In the genomic region with DNA sequence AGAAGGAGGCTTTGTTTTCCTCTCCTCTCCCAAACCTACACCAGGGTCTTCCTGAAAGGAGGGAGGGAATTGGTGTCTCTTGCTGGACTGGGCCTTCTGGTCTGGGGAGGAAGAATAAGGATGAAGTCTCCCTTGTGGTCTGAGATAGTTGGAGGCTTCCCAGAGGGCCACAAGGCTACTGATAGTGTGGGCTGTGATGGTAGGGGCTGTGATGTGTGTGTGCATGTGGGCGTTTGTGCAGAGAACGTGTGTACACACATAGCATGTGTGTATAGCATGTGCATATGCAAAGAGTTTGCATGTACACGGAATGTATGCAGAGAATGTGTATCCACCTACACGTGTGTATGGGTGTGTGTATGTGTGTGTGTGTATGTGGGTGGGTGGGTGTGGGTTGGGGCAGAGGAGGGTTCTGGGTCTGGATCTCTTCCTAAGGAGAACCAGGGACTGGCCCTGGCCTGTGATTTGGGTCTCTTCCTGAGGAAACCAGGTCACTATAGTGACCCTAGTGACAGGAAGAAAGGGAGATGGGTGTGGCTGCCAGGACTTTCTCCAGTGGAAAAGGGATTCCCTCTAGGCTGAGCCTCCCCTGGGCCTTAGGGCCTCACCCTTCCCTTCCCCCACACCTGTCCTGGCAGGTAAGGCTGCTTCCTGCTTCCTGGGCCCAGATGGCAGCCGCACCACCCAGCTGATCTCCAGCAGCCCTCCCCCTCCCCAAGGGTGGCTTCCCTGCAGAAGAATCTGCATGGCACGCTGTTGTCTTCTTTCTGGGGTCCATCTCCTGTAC, we compare ENCODE assay signal across 8 cellular contexts. TPM values are rescaled to one million over a fixed set of nuclear protein-coding genes. Genes with fewer than 3 reads are reported as not detected.
DNase-seq lines count a peak whose midpoint lies in the region; ATAC-seq and TF ChIP-seq lines count a peak whose summit lies in the region.

No MANE protein-coding gene starts in this region.

- peaks cover 25% of the 10 kb centered on the region for H3K4me1 Mint-ChIP-seq in progenitor cell of endocrine pancreas (ENCODE audit: low read depth)

- peak overlapping the region; percentile 97 for H3K4me2 ChIP-seq in OCI-LY3 (ENCODE audit: low read length)

- no peak overlapping the region for H2AFZ ChIP-seq in OCI-LY3 (ENCODE audit: low read depth, low read length)

- no peaks in the 10 kb centered on the region for H3K9me3 Mint-ChIP-seq in progenitor cell of endocrine pancreas (ENCODE audit: low read depth)

- no peaks in the 10 kb centered on the region for H3K27me3 Mint-ChIP-seq in progenitor cell of endocrine pancreas

- H3K9ac ChIP-seq in OCI-LY3 (ENCODE audit: low read length) = no peak overlapping the region

- H3K4me3 ChIP-seq in GM08714 (ENCODE audit: low read length) (peak overlapping the region; percentile 85; the same call in 1 of the 2 replicates), OCI-LY3 (ENCODE audit: low read length) (peak overlapping the region; percentile 88)

- H3K4me1 ChIP-seq in OCI-LY3 (ENCODE audit: low read length) = peaks cover 14% of the 10 kb centered on the region

- DNase-seq in progenitor cell of endocrine pancreas (ENCODE audit: low spot score, unreplicated experiment) (no peak), HPDE6-E6E7 (ENCODE audit: extremely low spot score) (no peak), activated gamma-delta T cell treated with Interleukin-2 at 50 U/mL for 16 hours (no peak), NCI-H774 (lab: John Stamatoyannopoulos, UW) (no peak)

- H3K9me3 ChIP-seq in OCI-LY3 (ENCODE audit: insufficient read depth, low read length) = no peaks in the 10 kb centered on the region

- H3K27ac ChIP-seq in OCI-LY3 (ENCODE audit: low read length) = no peak overlapping the region

- peaks cover 29% of the 10 kb centered on the region for H3K79me2 ChIP-seq in OCI-LY3 (ENCODE audit: low read length)

- no peaks in the 10 kb centered on the region for H3K27me3 ChIP-seq in OCI-LY3 (ENCODE audit: low read depth, low read length)

- H3K4me3 Mint-ChIP-seq in progenitor cell of endocrine pancreas (ENCODE audit: low read depth) = peak overlapping the region; percentile 92

- no peaks in the 10 kb centered on the region for H3K36me3 Mint-ChIP-seq in progenitor cell of endocrine pancreas (ENCODE audit: insufficient read depth)

- H4K20me1 ChIP-seq in OCI-LY3 (ENCODE audit: insufficient read depth, low read length) = no peaks in the 10 kb centered on the region

- ATAC-seq in esophagus mucosa (peak; percentile 62), HG03039 (IDR thresholded peaks at IDR 0.05; ENCODE audit: unreplicated experiment) (no peak)

- peak overlapping the region; percentile 20 for H3K27ac Mint-ChIP-seq in progenitor cell of endocrine pancreas

- no peaks in the 10 kb centered on the region for H3K36me3 ChIP-seq in OCI-LY3 (replicated peaks; ENCODE audit: low read depth, low read length)

- TF ChIP-seq CTCF in OCI-LY3 (IDR thresholded peaks at IDR 0.05; ENCODE audit: low read depth, low read length) (no peak), progenitor cell of endocrine pancreas (IDR thresholded peaks at IDR 0.05; ENCODE audit: unreplicated experiment) (no peak)

RNA-seq across cellular contexts. Expression of gene FLNB, which starts 1.7 kb away (rescaled TPM):
- 124 TPM for total RNA-seq in esophagus mucosa
- 103 and 112 TPM in 2 replicates for total RNA-seq in progenitor cell of endocrine pancreas
